Comparison of ENCODE assay signal across 18 cellular contexts in the genomic region with DNA sequence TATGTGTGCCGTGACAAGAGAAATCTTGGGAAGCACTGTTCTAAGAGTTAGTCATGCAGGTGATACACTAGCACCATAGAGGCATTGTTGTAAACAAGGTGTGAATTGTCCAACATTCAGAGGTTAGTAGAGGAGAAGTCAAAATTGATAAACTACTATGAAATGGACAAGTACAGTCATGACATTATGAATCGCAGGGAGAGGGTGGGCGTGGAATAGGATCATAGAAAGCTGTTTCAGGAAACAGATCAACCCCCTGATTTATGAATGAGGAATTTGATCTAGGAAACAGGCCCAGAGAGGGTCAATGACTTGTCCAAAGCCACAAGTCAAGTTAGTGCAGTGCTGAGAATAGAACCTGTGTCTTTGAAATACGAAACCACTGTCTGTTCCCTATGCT. TPM values are rescaled to one million over a fixed set of nuclear protein-coding genes. Genes with fewer than 3 reads are reported as not detected.
DNase-seq lines count a peak whose midpoint lies in the region; TF ChIP-seq lines count a peak whose summit lies in the region.
"Had no signal": no experiment of that assay in that cellular context is flagged by ENCODE, and none has a peak within 500 bp of the region (broad histone marks: within the 10 kb centered on the region; RNA-seq: fewer than 3 reads in every experiment).

No MANE protein-coding gene starts in this region.

- H3K4me2 ChIP-seq in mammary epithelial cell (ENCODE audit: insufficient read depth, low read depth, low read length), result peak overlapping the region; percentile 44
- H3K4me2 ChIP-seq: A549; BLaER1 treated with 17β-estradiol and CSF1 and Interleukin-3, amounts not matched to agents 10 nM and 100 nM had no signal

- H3K27me3 Mint-ChIP-seq in CD8-positive, alpha-beta memory T cell, result no peaks in the 10 kb centered on the region

- POLR2A ChIA-PET in CD8-positive, alpha-beta memory T cell (lab: Charles Lee), result interaction anchor here (0.5 kb wide), 1 partner anchor 83 kb away, joined by 10 read pairs; no protein-coding TSS in a partner anchor

- TF ChIP-seq CTCF in mammary epithelial cell (conservative IDR thresholded peaks at IDR 0.05 in 1 of 2, IDR thresholded peaks at IDR 0.05 in 1 of 2; ENCODE audit: extremely low read depth in 1 of 2, insufficient read depth in 1 of 2, low read depth in 1 of 2, low read length in 2 of 2) (no peak), fibroblast of the aortic adventitia (IDR thresholded peaks at IDR 0.05; ENCODE audit: insufficient read depth, low read length) (no peak)

- dilution Hi-C loops in mammary epithelial cell (cut with HindIII; ENCODE audit: low sequenced_read_pairs), result no loop called here

- no TSS peak for BruUV-seq in mammary epithelial cell (replicated peaks; lab: Mats Ljungman, UMichigan)

- DNase-seq in EL (peak; percentile 21), HPDE6-E6E7 (ENCODE audit: extremely low spot score) (peak; percentile 48), mammary epithelial cell (peak; percentile 97), fibroblast of the aortic adventitia (ENCODE audit: low read depth) (peak; percentile 43), HuH-7 (ENCODE audit: low spot score) (no peak), NCI-H2171 (lab: John Stamatoyannopoulos, UW) (no peak)
- no peak for DNase-seq in CD8-positive, alpha-beta memory T cell
- no peak for DNase-seq in NK-92 treated with Interleukin-12 subunit alpha and Interleukin-12 subunit beta, amount 100 ng/mL, for 24 hours (lab: John Stamatoyannopoulos, UW)
- DNase-seq: DMS79 treated with DMSO at 0.1 percent for 48 hours, GF-D8, NCI-H1417 treated with DMSO at 0.1 percent for 48 hours, NCI-H2029, Right ventricle myocardium superior had no signal

- H3K4me3 ChIP-seq in mammary epithelial cell (replicated peaks in 1 of 3; ENCODE audit: insufficient read depth in 1 of 3, low read depth in 2 of 3, low read length in 3 of 3) (no peak overlapping the region), fibroblast of the aortic adventitia (ENCODE audit: low read depth, low read length) (no peak overlapping the region)
- no peak overlapping the region for H3K4me3 ChIP-seq in CD8-positive, alpha-beta memory T cell (ENCODE audit: low read length)
- H3K4me3 ChIP-seq: A549; BLaER1 treated with 17β-estradiol and CSF1 and Interleukin-3, amounts not matched to agents 10 nM and 100 nM; K562; SK-N-MC had no signal

- peaks cover 19% of the 10 kb centered on the region for H3K4me1 ChIP-seq in mammary epithelial cell (ENCODE audit: insufficient read depth, low read length)
- no peaks in the 10 kb centered on the region for H3K4me1 ChIP-seq in CD8-positive, alpha-beta memory T cell (ENCODE audit: insufficient read depth, low read length)
- H3K4me1 ChIP-seq: A549 had no signal

- 0% methylated on average over 4 of the region's 4 CpGs for WGBS in mammary epithelial cell (ENCODE audit: low coverage, missing lambda C conversion rate)

- intact Hi-C loops in mammary epithelial cell (cut with micrococcal nuclease), result loop anchor here (1.0 kb wide), 2 partner anchors 70 to 92 kb away; no protein-coding TSS in a partner anchor

- no peaks in the 10 kb centered on the region for H3K9me3 Mint-ChIP-seq in CD8-positive, alpha-beta memory T cell

- H3K9ac ChIP-seq in mammary epithelial cell (ENCODE audit: insufficient read depth, low read length), result no peak overlapping the region
- H3K9ac ChIP-seq: BLaER1 treated with 17β-estradiol and CSF1 and Interleukin-3, amounts not matched to agents 10 nM and 100 nM had no signal

- H3K27me3 ChIP-seq in mammary epithelial cell (ENCODE audit: insufficient read depth, low read length), result no peaks in the 10 kb centered on the region
- H3K27me3 ChIP-seq in CD8-positive, alpha-beta memory T cell (ENCODE audit: insufficient read depth, low read length, poor library complexity, severe bottlenecking), result no peaks in the 10 kb centered on the region
- H3K27me3 ChIP-seq: BLaER1 treated with 17β-estradiol and CSF1 and Interleukin-3, amounts not matched to agents 10 nM and 100 nM had no signal

- no peak overlapping the region for H3K4me3 Mint-ChIP-seq in CD8-positive, alpha-beta memory T cell

- no peaks in the 10 kb centered on the region for H4K20me1 ChIP-seq in mammary epithelial cell (ENCODE audit: insufficient read depth, low read length)

- H3K9me3 ChIP-seq in mammary epithelial cell (replicated peaks; ENCODE audit: insufficient read depth, low read length), result no peaks in the 10 kb centered on the region
- no peaks in the 10 kb centered on the region for H3K9me3 ChIP-seq in CD8-positive, alpha-beta memory T cell (ENCODE audit: low read length)
- H3K9me3 ChIP-seq: A549; BLaER1 treated with 17β-estradiol and CSF1 and Interleukin-3, amounts not matched to agents 10 nM and 100 nM had no signal

- CTCF ChIA-PET in mammary epithelial cell (lab: Charles Lee; ENCODE audit: low non-redundant PET), result no interaction called here
- CTCF ChIA-PET in CD8-positive, alpha-beta memory T cell (lab: Charles Lee), result no interaction called here

- H3K36me3 Mint-ChIP-seq in CD8-positive, alpha-beta memory T cell, result peaks cover 11 to 96% (median 39%) of the 10 kb centered on the region in 3 donors

- peak overlapping the region in 1 of 8 donors; percentile 43 for H3K27ac Mint-ChIP-seq in CD8-positive, alpha-beta memory T cell

- H2AFZ ChIP-seq in mammary epithelial cell (ENCODE audit: low read depth, low read length), result no peak overlapping the region

- in situ Hi-C loops in mammary epithelial cell (cut with MboI; ENCODE audit: low sequenced_read_pairs in 2 of 2), result loop anchor here (10.0 to 25.0 kb wide), 4 partner anchors 88 to 432 kb away; a partner anchor contains a TSS

- H3K36me3 ChIP-seq in mammary epithelial cell (ENCODE audit: insufficient read depth, low read length), result peaks cover 29% of the 10 kb centered on the region
- H3K36me3 ChIP-seq in CD8-positive, alpha-beta memory T cell (ENCODE audit: insufficient read depth, low read length), result peaks cover 66% of the 10 kb centered on the region

- no peaks in the 10 kb centered on the region for H3K79me2 ChIP-seq in mammary epithelial cell (ENCODE audit: insufficient read depth, low read length)

- H3K27ac ChIP-seq in mammary epithelial cell (ENCODE audit: insufficient read depth, low read depth, low read length), result peak overlapping the region; percentile 74
- H3K27ac ChIP-seq in CD8-positive, alpha-beta memory T cell (ENCODE audit: low read depth, low read length), result no peak overlapping the region
- H3K27ac ChIP-seq: A549; BLaER1 treated with 17β-estradiol and CSF1 and Interleukin-3, amounts not matched to agents 10 nM and 100 nM; SK-N-MC had no signal

- peaks cover 6 to 10% (median 7%) of the 10 kb centered on the region in 3 donors for H3K4me1 Mint-ChIP-seq in CD8-positive, alpha-beta memory T cell

RNA-seq across cellular contexts. Expression of a gene that starts 58.5 kb away (rescaled TPM):
- under 1 TPM in 1 of 2 donors, not detected in 1; 0.17 TPM for total RNA-seq in mammary epithelial cell
- polyA plus RNA-seq in mammary epithelial cell, result 0.01 TPM
- not detected for polyA minus RNA-seq in mammary epithelial cell
- 0.74 TPM in 1 of 2 replicates, not detected in the other for total RNA-seq in fibroblast of the aortic adventitia (ENCODE audit: low replicate concordance)
- total RNA-seq in CD8-positive, alpha-beta memory T cell, result 10 to 100 TPM; 32.2 to 32.4 TPM
- polyA plus RNA-seq in CD8-positive, alpha-beta memory T cell, result 47.1 TPM
- total RNA-seq: K562, NCI-H460 had no signal
- polyA plus RNA-seq: A549, K562 had no signal

Comparison
In these comparisons a context has a peak if more than half of its experiments do, and no peak if none do; other contexts are left out.
1. DNase-seq: peak in EL (single experiment), HPDE6-E6E7 (single experiment), mammary epithelial cell (single experiment) and fibroblast of the aortic adventitia (single experiment); none in HuH-7 (single experiment), NCI-H2171 (single experiment), CD8-positive, alpha-beta memory T cell (0 of 5) and NK-92 treated with Interleukin-12 subunit alpha and Interleukin-12 subunit beta, amount 100 ng/mL, for 24 hours (single experiment).
2. RNA of a gene that starts 58.5 kb away (total RNA-seq): 32.2 to 32.4 TPM in CD8-positive, alpha-beta memory T cell; 0.17 TPM in mammary epithelial cell and 0.74 TPM in fibroblast of the aortic adventitia; every median in the first group is over 10 times any median in the second.